ENCODE assay signal across 17 cellular contexts in the genomic region with DNA sequence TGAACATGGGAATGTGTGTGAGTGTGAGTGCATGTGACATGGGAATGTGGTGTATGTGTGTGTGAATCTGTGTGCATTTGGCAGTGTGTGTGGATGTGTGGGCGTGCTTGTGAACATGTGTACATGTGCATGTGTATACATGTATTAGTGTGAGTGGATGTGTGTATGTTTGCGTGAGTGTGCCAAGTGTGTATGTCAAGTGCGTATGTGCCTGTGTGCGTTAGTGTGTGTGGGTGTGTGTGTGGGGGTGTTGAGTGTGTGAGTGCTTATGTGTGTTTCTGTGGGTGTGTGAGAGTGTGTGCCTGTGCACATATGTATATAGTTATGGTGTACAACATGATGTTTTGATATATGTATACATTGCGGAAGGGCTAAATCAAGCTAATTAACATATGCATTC.
DNase-seq lines count a peak whose midpoint lies in the region; ATAC-seq, FAIRE-seq and TF ChIP-seq lines count a peak whose summit lies in the region.
"Had no signal": no experiment of that assay in that cellular context is flagged by ENCODE, and none has a peak within 500 bp of the region (broad histone marks: within the 10 kb centered on the region; RNA-seq: fewer than 3 reads in every experiment).

No MANE protein-coding gene starts in this region.

- H3K9me3 ChIP-seq in HEK293 (ENCODE audit: control insufficient read depth, insufficient read depth, low read depth, low read length) (no peaks in the 10 kb centered on the region), H1 (ENCODE audit: insufficient read depth in 2 of 2, low read depth in 1 of 2, low read length in 1 of 2) (no peaks in the 10 kb centered on the region), trophoblast cell (ENCODE audit: insufficient read depth, low read depth, low read length) (peaks cover 10% of the 10 kb centered on the region), MG63 (no peaks in the 10 kb centered on the region)
- H3K9me3 ChIP-seq: BLaER1, HAP-1 had no signal

- peak; percentile 22 for DNase-seq in activated CD8-positive, alpha-beta memory T cell treated with anti-CD3 and anti-CD28 coated beads, Interleukin-2, amount 50 U/mL, for 48 hours
- no peak for DNase-seq in activated CD8-positive, alpha-beta memory T cell treated with anti-CD3 and anti-CD28 coated beads, Interleukin-2, amount 50 U/mL, for 4 hours
- DNase-seq in H1 (ENCODE audit: low read depth in 1 of 2, low spot score in 2 of 2), result no peak
- no peak for DNase-seq in trophoblast cell
- no peak for DNase-seq in MG63
- DNase-seq in NCI-H774 (lab: John Stamatoyannopoulos, UW), result no peak
- DNase-seq: 8988T; CD4-positive, alpha-beta memory T cell; DMS153; DMS79; GDM1; IMR-90 had no signal

- H2AFZ ChIP-seq in H1 (ENCODE audit: low read length) (no peak overlapping the region), trophoblast cell (ENCODE audit: insufficient read depth, low read length, poor library complexity) (no peak overlapping the region)

- H3K4ac ChIP-seq in H1 (replicated peaks; ENCODE audit: insufficient read length, low read depth, low read length) (peak overlapping the region; percentile 61), trophoblast cell (ENCODE audit: low read depth, low read length) (no peak overlapping the region)

- H3K27ac ChIP-seq in HEK293 (ENCODE audit: extremely low read depth, low read depth, low read length), result no peak overlapping the region
- H3K27ac ChIP-seq in H1 (ENCODE audit: low read depth, low read length), result no peak overlapping the region
- H3K27ac ChIP-seq in trophoblast cell (ENCODE audit: low read depth, low read length), result no peak overlapping the region
- H3K27ac ChIP-seq: BLaER1, HL-60 had no signal

- TF ChIP-seq RAD21 in H1 (IDR thresholded peaks at IDR 0.05 in 1 of 2, conservative IDR thresholded peaks at IDR 0.05 in 1 of 2; ENCODE audit: low read depth in 2 of 2, low read length in 2 of 2), result no peak

- no peak overlapping the region for H3K56ac ChIP-seq in H1 (replicated peaks; ENCODE audit: insufficient read length, low read depth, low read length)

- no peak for ATAC-seq in GM19467 (IDR thresholded peaks at IDR 0.05; ENCODE audit: unreplicated experiment)

- no peak for TF ChIP-seq POLR2A in H1 (IDR thresholded peaks at IDR 0.05; ENCODE audit: control extremely low read depth in 1 of 2, low read depth in 2 of 2, low read length in 2 of 2)

- CTCF ChIA-PET in HEK293 (lab: Yijun Ruan, JAX) (no interaction called here), H1 (lab: Charles Lee; ENCODE audit: partially characterized antibody) (interaction anchor here (1.0 kb wide), 1 partner anchor 256 kb away, joined by 4 read pairs; no protein-coding TSS in a partner anchor)

- H3K9ac ChIP-seq in H1 (replicated peaks in 1 of 4; ENCODE audit: extremely low read depth in 1 of 4, low read depth in 3 of 4, low read length in 3 of 4) (peak overlapping the region in 1 of 4 experiments; percentile 8; a peak in 1 of 7 replicates), trophoblast cell (ENCODE audit: low read length) (peak overlapping the region; percentile 1)
- H3K9ac ChIP-seq: BLaER1 had no signal

- H3K79me2 ChIP-seq in H1 (ENCODE audit: control insufficient read depth in 1 of 2, insufficient read depth in 2 of 2, low read length in 2 of 2) (no peaks in the 10 kb centered on the region), trophoblast cell (ENCODE audit: control insufficient read depth, insufficient read depth, low read length, poor library complexity) (no peaks in the 10 kb centered on the region)

- H3K79me1 ChIP-seq in H1 (ENCODE audit: low read depth, low read length) (no peaks in the 10 kb centered on the region), trophoblast cell (ENCODE audit: low read length) (no peaks in the 10 kb centered on the region)

- H3K18ac ChIP-seq in H1 (ENCODE audit: extremely low read depth, low read length) (no peak overlapping the region), trophoblast cell (ENCODE audit: low read length) (no peak overlapping the region)

- H3K4me2 ChIP-seq in H1 (ENCODE audit: insufficient read depth in 1 of 2, low read depth in 2 of 2, low read length in 2 of 2) (no peak overlapping the region), trophoblast cell (ENCODE audit: low read length) (no peak overlapping the region)
- H3K4me2 ChIP-seq: BLaER1 had no signal

- POLR2A ChIA-PET in HEK293 (lab: Yijun Ruan, JAX) (no interaction called here), H1 (lab: Charles Lee; ENCODE audit: partially characterized antibody) (no interaction called here)

- TF ChIP-seq EP300 in H1 (IDR thresholded peaks at IDR 0.05; ENCODE audit: borderline replicate concordance in 1 of 2, low read depth in 2 of 2, low read length in 2 of 2), result no peak

- peak overlapping the region; percentile 40 for H3K14ac ChIP-seq in H1 (ENCODE audit: insufficient read length)
- no peak overlapping the region for H3K14ac ChIP-seq in trophoblast cell (ENCODE audit: low read length)

- H4K8ac ChIP-seq in H1 (ENCODE audit: extremely low read depth, insufficient read depth, low read length) (no peak overlapping the region), trophoblast cell (ENCODE audit: low read depth, low read length) (no peak overlapping the region)

- 91% methylated on average over 5 of the region's 5 CpGs; no CpG with 5 or more reads in 1 of the 2 experiments for WGBS in H1 (ENCODE audit: extremely low coverage in 1 of 2, insufficient coverage in 1 of 2, insufficient read length in 1 of 2, insufficient replicate concordance in 2 of 2, low coverage in 1 of 2, low lambda C conversion rate in 2 of 2, missing lambda C conversion rate in 1 of 2), 2 experiments
- 100% methylated on average over 1 of the region's 5 CpGs for WGBS in trophoblast cell (ENCODE audit: extremely low coverage, insufficient coverage, insufficient read length)

- H3K4me1 ChIP-seq in HEK293 (ENCODE audit: control insufficient read depth, insufficient read depth, low read length) (no peaks in the 10 kb centered on the region), H1 (replicated peaks in 1 of 4; ENCODE audit: control insufficient read depth in 3 of 4, insufficient read depth in 4 of 4, low read length in 3 of 4) (peaks cover 0 to 2% (median 0%) of the 10 kb centered on the region in 4 experiments; a peak in 1 of 7 replicates), trophoblast cell (ENCODE audit: control insufficient read depth in 1 of 2, insufficient read depth in 2 of 2, low read length in 2 of 2) (no peaks in the 10 kb centered on the region)
- H3K4me1 ChIP-seq: HAP-1 had no signal

- peak overlapping the region; percentile 95; the same call in 1 of the 2 replicates for H2BK15ac ChIP-seq in H1 (ENCODE audit: low read length)

- H3K27me3 ChIP-seq in H1 (replicated peaks in 1 of 4; ENCODE audit: control insufficient read depth in 3 of 4, extremely low read depth in 1 of 4, insufficient read depth in 3 of 4, low read length in 3 of 4), result no peaks in the 10 kb centered on the region
- no peaks in the 10 kb centered on the region for H3K27me3 ChIP-seq in trophoblast cell (ENCODE audit: insufficient read depth, low read length)
- H3K27me3 ChIP-seq in MG63, result no peaks in the 10 kb centered on the region
- H3K27me3 ChIP-seq: BLaER1 had no signal

- H4K12ac ChIP-seq in trophoblast cell (ENCODE audit: low read depth, low read length), result no peak overlapping the region

- 0 out of 2 replicates have a peak overlapping the region, but pooled peaks have one; percentile 43 for H2BK12ac ChIP-seq in H1 (ENCODE audit: low read depth, low read length)
- H2BK12ac ChIP-seq in trophoblast cell (ENCODE audit: low read length), result no peak overlapping the region

- H2BK120ac ChIP-seq in H1 (replicated peaks; ENCODE audit: low read depth, low read length) (no peak overlapping the region), trophoblast cell (ENCODE audit: insufficient read depth, low read length, poor library complexity) (no peak overlapping the region)

- peak overlapping the region; percentile 84 for H2AK5ac ChIP-seq in H1 (ENCODE audit: low read depth, low read length)
- no peak overlapping the region for H2AK5ac ChIP-seq in trophoblast cell (ENCODE audit: low read length)

- no peak overlapping the region for H4K5ac ChIP-seq in H1 (ENCODE audit: insufficient read length, low read depth, low read length)

- H3K36me3 ChIP-seq in HEK293 (ENCODE audit: control insufficient read depth in 2 of 2, insufficient read depth in 1 of 2, low read length in 2 of 2) (no peaks in the 10 kb centered on the region), H1 (ENCODE audit: control insufficient read depth in 2 of 4, insufficient read depth in 4 of 4, low read length in 3 of 4) (no peaks in the 10 kb centered on the region), trophoblast cell (ENCODE audit: control insufficient read depth in 1 of 2, insufficient read depth in 2 of 2, low read length in 2 of 2) (no peaks in the 10 kb centered on the region), MG63 (no peaks in the 10 kb centered on the region)
- H3K36me3 ChIP-seq: BLaER1, HAP-1 had no signal

- H3K23me2 ChIP-seq in H1 (ENCODE audit: low read depth, low read length), result no peaks in the 10 kb centered on the region; the same call in 1 of the 2 replicates

- no peak for FAIRE-seq in H1 (lab: Jason Lieb, UNC)

- H4K91ac ChIP-seq in H1 (replicated peaks; ENCODE audit: insufficient read length, low read length), result no peak overlapping the region
- H4K91ac ChIP-seq in trophoblast cell (ENCODE audit: low read depth, low read length), result no peak overlapping the region

- peaks cover 0 to 4% of the 10 kb centered on the region in 2 experiments for H4K20me1 ChIP-seq in H1 (replicated peaks in 1 of 2; ENCODE audit: control insufficient read depth in 1 of 2, insufficient read depth in 2 of 2, low read length in 2 of 2)
- H4K20me1 ChIP-seq: BLaER1 had no signal

- TF ChIP-seq CTCF in HEK293 (tag by site-specific recombination; IDR thresholded peaks at IDR 0.05) (no peak), H1 (IDR thresholded peaks at IDR 0.05; ENCODE audit: control extremely low read depth in 1 of 3, insufficient read depth in 1 of 3, low read depth in 1 of 3, low read length in 3 of 3) (no peak)

- H3K4me3 ChIP-seq in HEK293 (ENCODE audit: low read depth, low read length) (no peak overlapping the region), H1 (ENCODE audit: extremely low read depth in 1 of 4, insufficient read depth in 2 of 4, low read depth in 3 of 4, low read length in 4 of 4) (no peak overlapping the region), trophoblast cell (ENCODE audit: low read depth, low read length) (peak overlapping the region; percentile 42), MG63 (no peak overlapping the region)
- H3K4me3 ChIP-seq: BLaER1, HAP-1 had no signal

- H3K23ac ChIP-seq in H1 (ENCODE audit: insufficient read length), result peak overlapping the region; percentile 53
- H3K23ac ChIP-seq in trophoblast cell (ENCODE audit: low read length), result no peak overlapping the region

- H2BK5ac ChIP-seq in H1 (ENCODE audit: low read depth, low read length) (peak overlapping the region; percentile 44; the same call in 1 of the 2 replicates), trophoblast cell (ENCODE audit: low read depth, low read length, poor library complexity) (no peak overlapping the region)

- H2BK20ac ChIP-seq in H1 (ENCODE audit: low read length), result 0 out of 2 replicates have a peak overlapping the region, but pooled peaks have one; percentile 55
